Comparison of ENCODE assay signal across 24 cellular contexts in the genomic region with DNA sequence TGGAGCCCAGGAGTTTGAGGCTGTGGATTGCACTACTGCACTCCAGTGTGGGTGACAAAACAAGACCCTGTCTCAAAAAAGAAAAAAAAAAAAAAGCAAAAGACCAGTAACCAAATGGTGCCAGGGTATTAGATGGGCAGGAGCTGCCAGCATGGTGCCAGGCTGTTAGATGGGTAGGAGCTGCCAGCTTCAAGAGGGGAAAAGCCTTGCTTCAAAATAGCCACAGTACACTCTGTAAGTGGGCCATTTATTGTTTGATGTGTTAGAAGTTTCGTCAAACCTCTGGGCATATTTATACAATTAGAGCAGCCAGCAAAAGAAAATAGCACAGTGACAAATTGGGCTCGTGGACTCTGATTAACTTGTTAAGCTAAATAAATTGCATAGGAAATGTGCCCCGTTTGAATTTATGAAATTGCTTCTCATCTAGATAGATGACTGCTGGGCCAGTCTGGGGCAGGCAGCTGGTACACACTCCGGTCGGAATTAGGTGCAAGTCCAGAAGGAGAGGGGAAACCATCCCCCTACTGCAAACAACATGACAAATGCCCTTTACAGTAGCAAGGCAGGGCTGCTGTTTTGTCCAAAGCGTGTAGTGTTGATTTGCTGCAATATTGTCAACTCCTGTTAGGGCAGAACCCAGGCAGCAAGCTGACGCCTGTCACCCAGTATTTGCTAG.
A peak's percentile ranks its signal among the peaks of the same experiment; 100 is the strongest.
DNase-seq lines count a peak whose midpoint lies in the region; ATAC-seq, FAIRE-seq and TF ChIP-seq lines count a peak whose summit lies in the region.
"Had no signal": no experiment of that assay in that cellular context is flagged by ENCODE, and none has a peak within 500 bp of the region (broad histone marks: within the 10 kb centered on the region; RNA-seq: fewer than 3 reads in every experiment).

No MANE protein-coding gene starts in this region.

- H3K4me3 Mint-ChIP-seq in endothelial cell (ENCODE audit: unreplicated experiment) = no peak overlapping the region
- no peak overlapping the region for H3K4me3 Mint-ChIP-seq in Caco-2 (ENCODE audit: unreplicated experiment)
- H3K4me3 Mint-ChIP-seq: CD4-positive, CD25-positive, alpha-beta regulatory T cell had no signal

- DNase-seq in Right ventricle myocardium superior (no peak), cardiac septum (ENCODE audit: low spot score) (no peak), endothelial cell (ENCODE audit: low spot score) (no peak), left ventricle myocardium superior (no peak), pancreas (no peak), Caco-2 (no peak)
- DNase-seq in activated naive CD4-positive, alpha-beta T cell (lab: John Stamatoyannopoulos, UW) = no peak
- DNase-seq: CD4-positive, CD25-positive, alpha-beta regulatory T cell; DMS53; NCI-H1048; NCI-H187; NCI-H2081 treated with DMSO at 0.1 percent for 48 hours; NCI-H2171; NCI-H226; NCI-H510A; NCI-H69; PC-9; SHP77 had no signal

- H3K27ac ChIP-seq in pancreas = no peak overlapping the region
- H3K27ac ChIP-seq: BLaER1, HL-60, PC-9 had no signal

- H3K4me3 ChIP-seq in pancreas (no peak overlapping the region), Caco-2 (ENCODE audit: low read depth, low read length) (no peak overlapping the region)
- H3K4me3 ChIP-seq: BLaER1, GM12878, PC-9 had no signal

- 36 to 59% methylated on average over 7 of the region's 7 CpGs for WGBS in pancreas, 2 donors

- H3K9me3 ChIP-seq in pancreas = no peaks in the 10 kb centered on the region
- H3K9me3 ChIP-seq in Caco-2 = peaks cover 7% of the 10 kb centered on the region; the same call in 1 of the 2 replicates
- H3K9me3 ChIP-seq: BLaER1 had no signal

- H3K27ac Mint-ChIP-seq in endothelial cell (ENCODE audit: unreplicated experiment) = peak overlapping the region; percentile 50
- no peak overlapping the region for H3K27ac Mint-ChIP-seq in Caco-2 (ENCODE audit: unreplicated experiment)
- H3K27ac Mint-ChIP-seq: CD4-positive, CD25-positive, alpha-beta regulatory T cell had no signal

- FAIRE-seq in pancreas (lab: Jason Lieb, UNC) = no peak
- FAIRE-seq: A204.1, G401.6, GM12878 had no signal

- H3K4me1 ChIP-seq in pancreas (no peaks in the 10 kb centered on the region), Caco-2 (0 out of 2 replicates have a peak, but pooled peaks cover 3% of the 10 kb centered on the region)

- H3K9me3 Mint-ChIP-seq in endothelial cell (ENCODE audit: unreplicated experiment) (no peaks in the 10 kb centered on the region), Caco-2 (ENCODE audit: unreplicated experiment) (peaks cover 10% of the 10 kb centered on the region)

- H3K36me3 ChIP-seq in pancreas (no peaks in the 10 kb centered on the region), Caco-2 (ENCODE audit: control insufficient read depth, insufficient read depth, low read length) (no peaks in the 10 kb centered on the region)
- H3K36me3 ChIP-seq: BLaER1 had no signal

- no TSS peak for BruUV-seq in Caco-2 (replicated peaks; lab: Mats Ljungman, UMichigan)

- ATAC-seq in Right ventricle myocardium superior (ENCODE audit: poor library complexity) (peak; percentile 85), left ventricle myocardium superior (peak; percentile 87), pancreas (no peak), GM21786 (IDR thresholded peaks at IDR 0.05; ENCODE audit: unreplicated experiment) (no peak)
- ATAC-seq: GM12878 had no signal

- TF ChIP-seq CTCF in endothelial cell (IDR thresholded peaks at IDR 0.05; ENCODE audit: unreplicated experiment) = no peak
- no peak for TF ChIP-seq CTCF in pancreas (IDR thresholded peaks at IDR 0.05)
- no peak for TF ChIP-seq CTCF in Caco-2 (IDR thresholded peaks at IDR 0.05; ENCODE audit: insufficient read depth in 1 of 2, low read depth in 1 of 2, low read length in 1 of 2, severe bottlenecking in 1 of 2, unreplicated experiment in 1 of 2)

- CTCF ChIA-PET in Caco-2 (lab: Charles Lee) = interaction anchor here (0.7 kb wide), 1 partner anchor 687 kb away, joined by 4 read pairs; no protein-coding TSS in a partner anchor

- H3K4me1 Mint-ChIP-seq in endothelial cell (ENCODE audit: unreplicated experiment) (peaks cover 41% of the 10 kb centered on the region), Caco-2 (ENCODE audit: low read depth, unreplicated experiment) (peaks cover 10% of the 10 kb centered on the region)
- H3K4me1 Mint-ChIP-seq: CD4-positive, CD25-positive, alpha-beta regulatory T cell had no signal

- H3K27me3 Mint-ChIP-seq in endothelial cell (ENCODE audit: unreplicated experiment) (peaks cover 5% of the 10 kb centered on the region), Caco-2 (ENCODE audit: insufficient read depth, unreplicated experiment) (no peaks in the 10 kb centered on the region)
- H3K27me3 Mint-ChIP-seq: CD4-positive, CD25-positive, alpha-beta regulatory T cell had no signal

- H3K36me3 Mint-ChIP-seq in endothelial cell (ENCODE audit: low read depth, unreplicated experiment) = peaks cover 5% of the 10 kb centered on the region
- no peaks in the 10 kb centered on the region for H3K36me3 Mint-ChIP-seq in Caco-2 (ENCODE audit: insufficient read depth, unreplicated experiment)
- H3K36me3 Mint-ChIP-seq: CD4-positive, CD25-positive, alpha-beta regulatory T cell had no signal

- POLR2A ChIA-PET in Caco-2 (lab: Charles Lee) = no interaction called here

- no peaks in the 10 kb centered on the region for H3K27me3 ChIP-seq in pancreas
- no peaks in the 10 kb centered on the region for H3K27me3 ChIP-seq in Caco-2 (replicated peaks; ENCODE audit: control insufficient read depth, insufficient read depth, low read length)

- intact Hi-C loops in Right ventricle myocardium superior (cut with DNase I) (loop anchor here (10.0 kb wide), 1 partner anchor 128 kb away; a partner anchor contains a TSS), cardiac septum (cut with DNase I) (no loop called here), left ventricle myocardium superior (cut with micrococcal nuclease) (no loop called here), pancreas (cut with DNase I) (loop anchor here in 1 of 3 donors (10.0 kb wide), 1 partner anchor 58 kb away; no protein-coding TSS in a partner anchor), Caco-2 (cut with micrococcal nuclease; ENCODE audit: unreplicated experiment) (loop anchor here (10.0 kb wide), 2 partner anchors 518 to 638 kb away; no protein-coding TSS in a partner anchor)

Comparison
In these comparisons a context has a peak if more than half of its experiments do, and no peak if none do; other contexts are left out.
1. intact Hi-C loops: an anchor here in Right ventricle myocardium superior (10.0 kb wide) and Caco-2 (10.0 kb wide); none called in cardiac septum and left ventricle myocardium superior.
2. ATAC-seq: peak in Right ventricle myocardium superior (single experiment) and left ventricle myocardium superior (single experiment); none in pancreas (0 of 4) and GM21786 (single experiment).